ENCODE assay signal across 8 cellular contexts in the genomic region with DNA sequence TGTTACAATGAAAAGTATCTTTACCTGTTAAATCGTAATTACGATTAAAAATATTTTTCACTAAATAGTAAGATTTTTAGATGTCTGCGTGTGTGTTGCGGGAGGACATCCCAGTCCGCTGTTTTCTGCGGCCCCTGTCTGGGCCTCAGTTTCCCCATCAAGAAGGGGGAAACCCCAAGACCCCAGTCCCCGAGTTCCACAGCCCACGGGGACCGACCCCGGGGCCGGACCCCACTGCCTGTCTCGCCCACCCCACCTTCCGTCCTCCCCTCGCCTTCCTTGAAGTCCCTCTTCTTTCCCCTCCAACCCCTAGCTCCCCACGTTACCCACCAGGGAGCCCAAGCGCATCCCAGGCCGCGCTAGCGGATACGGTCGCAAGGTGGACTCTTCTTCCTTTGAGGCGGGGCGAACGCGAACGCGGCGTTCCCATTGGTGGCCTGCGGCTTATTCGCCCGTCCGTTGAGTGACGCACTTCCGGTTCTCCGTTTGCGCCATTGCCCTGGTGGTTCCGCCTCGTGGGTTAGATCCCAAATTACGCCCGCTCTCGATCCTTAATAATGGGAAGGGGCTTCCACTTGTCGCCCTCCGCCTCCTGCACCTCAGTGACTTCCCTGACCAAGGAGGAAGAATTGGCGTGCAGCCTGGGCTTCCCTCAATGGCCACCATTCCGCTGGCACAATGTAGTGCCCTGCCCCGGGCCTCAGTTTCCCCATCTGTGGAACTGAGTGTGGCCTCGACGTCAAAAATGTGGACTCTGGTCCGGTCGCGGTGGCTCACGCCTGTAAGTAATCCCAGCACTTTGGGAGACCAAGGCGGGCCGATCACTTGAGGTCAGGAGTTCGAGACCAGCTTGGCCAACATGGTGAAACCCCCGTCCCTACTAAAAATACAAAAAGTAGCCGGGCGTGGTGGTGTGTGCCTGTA. TPM values are rescaled to one million over a fixed set of nuclear protein-coding genes. Genes with fewer than 3 reads are reported as not detected.
DNase-seq lines count a peak whose midpoint lies in the region; ATAC-seq and TF ChIP-seq lines count a peak whose summit lies in the region.

NSMCE1 (minus strand) TSS at position 397 of the 924 bp plus-strand sequence. CDS start 11,202 bp downstream, outside the sequence.

- TF ChIP-seq CTCF in astrocyte of the cerebellum (IDR thresholded peaks at IDR 0.05; ENCODE audit: low read depth, low read length, missing control alignments) (peak; percentile 37), hepatocyte (IDR thresholded peaks at IDR 0.05; ENCODE audit: poor library complexity) (no peak)

- peak; percentile 54 for DNase-seq in NCI-H187 treated with DMSO at 0.1 percent for 48 hours (lab: John Stamatoyannopoulos, UW)
- DNase-seq in T-helper 22 cell (ENCODE audit: low read depth), result peak; percentile 87
- peak; percentile 91 for DNase-seq in astrocyte of the cerebellum (ENCODE audit: low read depth)
- DNase-seq in hepatocyte (ENCODE audit: low spot score), result peak; percentile 96
- DNase-seq in renal cortical epithelial cell (ENCODE audit: low read depth), result peak; percentile 86
- DNase-seq in cortex of kidney (lab: John Stamatoyannopoulos, UW), result no peak

- H3K27me3 ChIP-seq in hepatocyte, result no peaks in the 10 kb centered on the region

- H3K4me2 ChIP-seq in hepatocyte, result peak within 1 kb of the TSS; percentile 87

- in situ Hi-C loops in astrocyte of the cerebellum (cut with HindIII; ENCODE audit: low sequenced_read_pairs), result no loop called here

- no peaks in the 10 kb centered on the region for H3K9me3 ChIP-seq in hepatocyte (ENCODE audit: low read depth)

- no peaks in the 10 kb centered on the region for H4K20me1 ChIP-seq in hepatocyte (ENCODE audit: insufficient read depth, poor library complexity, severe bottlenecking)

- peak within 1 kb of the TSS; percentile 80 for H3K4me3 ChIP-seq in astrocyte of the cerebellum (ENCODE audit: low read depth, low read length)
- peak within 1 kb of the TSS; percentile 85 for H3K4me3 ChIP-seq in hepatocyte

- peak within 1 kb of the TSS; percentile 96 for H2AFZ ChIP-seq in hepatocyte

- no peaks in the 10 kb centered on the region for H3K9me2 ChIP-seq in hepatocyte (replicated peaks; ENCODE audit: insufficient read depth)

- H3K4me1 ChIP-seq in hepatocyte (ENCODE audit: insufficient read depth), result peaks cover 16% of the 10 kb centered on the region

- H3K27ac ChIP-seq in hepatocyte, result peak within 1 kb of the TSS; percentile 87

- ATAC-seq in GM18499 (IDR thresholded peaks at IDR 0.05; ENCODE audit: insufficient read depth, unreplicated experiment), result peak; percentile 61
- peak; percentile 90 for ATAC-seq in HG02938 (IDR thresholded peaks at IDR 0.05; ENCODE audit: unreplicated experiment)

- H3K36me3 ChIP-seq in hepatocyte (replicated peaks; ENCODE audit: insufficient read depth, low read depth), result no peaks in the 10 kb centered on the region

- peaks cover 7% of the 10 kb centered on the region for H3K79me2 ChIP-seq in hepatocyte

- WGBS in hepatocyte (ENCODE audit: low lambda C conversion rate, missing lambda C conversion rate), result 26% methylated on average over 51 of the region's 58 CpGs

RNA-seq across cellular contexts. Expression of gene NSMCE1, which starts in this region (rescaled TPM):
- total RNA-seq in hepatocyte (35.0 and 40.8 TPM in 2 replicates), renal cortical epithelial cell (72.1 and 94.6 TPM in 2 replicates)
- polyA plus RNA-seq in hepatocyte, result 58.2 and 66.3 TPM in 2 replicates
